Comparison of ENCODE assay signal across 14 cellular contexts in the genomic region with DNA sequence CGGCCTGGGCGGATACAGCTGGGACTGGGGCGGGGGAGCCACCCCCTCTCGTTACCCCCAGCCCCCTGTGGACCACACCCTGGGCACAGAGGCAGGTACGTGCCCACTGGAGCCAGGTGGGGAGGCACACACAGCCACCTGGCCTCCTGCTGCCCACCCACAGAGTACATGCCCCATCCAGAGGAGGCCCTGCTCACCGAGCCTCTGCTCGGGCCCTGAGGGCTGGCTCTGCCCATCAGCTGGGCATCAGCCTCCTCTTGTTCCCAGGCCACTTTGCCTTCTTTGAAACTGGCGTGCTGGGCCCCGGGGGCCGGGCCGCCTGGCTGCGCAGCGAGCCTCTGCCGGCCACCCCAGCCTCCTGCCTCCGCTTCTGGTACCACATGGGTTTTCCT. TPM values are rescaled to one million over a fixed set of nuclear protein-coding genes. Genes with fewer than 3 reads are reported as not detected.
DNase-seq lines count a peak whose midpoint lies in the region; ATAC-seq and TF ChIP-seq lines count a peak whose summit lies in the region.
"Had no signal": no experiment of that assay in that cellular context is flagged by ENCODE, and none has a peak within 500 bp of the region (broad histone marks: within the 10 kb centered on the region; RNA-seq: fewer than 3 reads in every experiment).

No MANE protein-coding gene starts in this region.

- ATAC-seq in mucosa of descending colon = peak; percentile 3

- H3K4me2 ChIP-seq in BLaER1 = peak overlapping the region; percentile 95
- H3K4me2 ChIP-seq: KMS-11 had no signal

- H3K27ac ChIP-seq in BLaER1 = peak overlapping the region; percentile 77
- H3K27ac ChIP-seq in ascending aorta = peak overlapping the region; percentile 39 to 57
- H3K27ac ChIP-seq: epithelial cell of prostate, KMS-11, upper lobe of right lung had no signal

- H3K9me3 ChIP-seq in BLaER1 = no peaks in the 10 kb centered on the region
- no peaks in the 10 kb centered on the region for H3K9me3 ChIP-seq in ascending aorta
- H3K9me3 ChIP-seq in mucosa of descending colon = no peaks in the 10 kb centered on the region
- H3K9me3 ChIP-seq: upper lobe of right lung had no signal

- H3K4me1 ChIP-seq in BLaER1 (peaks cover 87% of the 10 kb centered on the region), ascending aorta (peaks cover 4 to 14% of the 10 kb centered on the region in 2 donors), mucosa of descending colon (ENCODE audit: low read depth) (peaks cover 44% of the 10 kb centered on the region)

- H3K27me3 ChIP-seq in BLaER1 (no peaks in the 10 kb centered on the region), ascending aorta (no peaks in the 10 kb centered on the region)
- H3K27me3 ChIP-seq: upper lobe of right lung had no signal

- H3K36me3 ChIP-seq in BLaER1 = peaks cover 48% of the 10 kb centered on the region
- H3K36me3 ChIP-seq in ascending aorta = peaks cover 28 to 30% of the 10 kb centered on the region in 2 donors
- H3K36me3 ChIP-seq in mucosa of descending colon (ENCODE audit: low read depth) = no peaks in the 10 kb centered on the region

- TF ChIP-seq CTCF in ascending aorta (IDR thresholded peaks at IDR 0.05) (no peak), mucosa of descending colon (IDR thresholded peaks at IDR 0.05) (no peak)

- H3K9ac ChIP-seq in BLaER1 = peak overlapping the region; percentile 72
- H3K9ac ChIP-seq: KMS-11 had no signal

- H3K4me3 ChIP-seq in BLaER1 = no peak overlapping the region
- no peak overlapping the region for H3K4me3 ChIP-seq in ascending aorta
- no peak overlapping the region for H3K4me3 ChIP-seq in mucosa of descending colon
- H3K4me3 ChIP-seq: upper lobe of right lung had no signal

- DNase-seq in ascending aorta (ENCODE audit: low spot score in 2 of 2) = no peak
- peak in 1 of 3 donors; percentile 57 for DNase-seq in mucosa of descending colon
- DNase-seq in HPDE6-E6E7 (ENCODE audit: extremely low spot score) = no peak
- no peak for DNase-seq in NCI-H345 treated with DMSO at 0.1 percent for 48 hours (lab: John Stamatoyannopoulos, UW; ENCODE audit: unreplicated experiment)
- no peak for DNase-seq in NCI-H510A treated with DMSO at 0.1 percent for 48 hours (lab: John Stamatoyannopoulos, UW)
- DNase-seq: activated naive CD8-positive, alpha-beta T cell treated with anti-CD3 and anti-CD28 coated beads, Interleukin-2, amount 10 ng/mL, durations not matched to agents 7 days and 5 days; cerebellar nuclear complex; DMS79; HCEC 1CT; stimulated activated CD4-positive, alpha-beta T cell treated with anti-CD3 and anti-CD28 coated beads, Interleukin-4, amount 100 ng/mL, for 1 hour; upper lobe of right lung had no signal

- H4K20me1 ChIP-seq in BLaER1 = peaks cover 97% of the 10 kb centered on the region

- intact Hi-C loops in ascending aorta (cut with DNase I) = no loop called here
- intact Hi-C loops in mucosa of descending colon (cut with DNase I, micrococcal nuclease) = no loop called here

RNA-seq across cellular contexts. Expression of a gene that starts 6.3 kb away (rescaled TPM):
- total RNA-seq in ascending aorta (5.0 TPM), mucosa of descending colon (10 to 100 TPM; 15.4 to 43.8 (median 18.5) TPM)

RNA-seq across cellular contexts. Expression of a gene that starts 7.7 kb away (rescaled TPM):
- total RNA-seq in ascending aorta = 140 TPM
- total RNA-seq in mucosa of descending colon = 100 to 1,000 TPM; 311 to 445 (median 397) TPM

RNA-seq across cellular contexts. Expression of a gene that starts 9.2 kb away (rescaled TPM):
- total RNA-seq in ascending aorta (108 TPM), mucosa of descending colon (100 to 1,000 TPM in 2 of 3 donors, 10 to 100 TPM in 1; 96.4 to 163 (median 102) TPM)

RNA-seq across cellular contexts. Expression of a gene that starts 16.2 kb away (rescaled TPM):
- 5.9 TPM for total RNA-seq in ascending aorta
- 10 to 100 TPM in 2 of 3 donors, 1 to 10 TPM in 1; 7.4 to 21.6 (median 16.4) TPM for total RNA-seq in mucosa of descending colon

RNA-seq across cellular contexts. Expression of a gene that starts 27.9 kb away (rescaled TPM):
- 4.4 TPM for total RNA-seq in ascending aorta
- total RNA-seq in mucosa of descending colon = 10 to 100 TPM; 19.6 to 28.2 (median 21.1) TPM
